Comparison of ENCODE assay signal across 1 cellular context in the genomic region with DNA sequence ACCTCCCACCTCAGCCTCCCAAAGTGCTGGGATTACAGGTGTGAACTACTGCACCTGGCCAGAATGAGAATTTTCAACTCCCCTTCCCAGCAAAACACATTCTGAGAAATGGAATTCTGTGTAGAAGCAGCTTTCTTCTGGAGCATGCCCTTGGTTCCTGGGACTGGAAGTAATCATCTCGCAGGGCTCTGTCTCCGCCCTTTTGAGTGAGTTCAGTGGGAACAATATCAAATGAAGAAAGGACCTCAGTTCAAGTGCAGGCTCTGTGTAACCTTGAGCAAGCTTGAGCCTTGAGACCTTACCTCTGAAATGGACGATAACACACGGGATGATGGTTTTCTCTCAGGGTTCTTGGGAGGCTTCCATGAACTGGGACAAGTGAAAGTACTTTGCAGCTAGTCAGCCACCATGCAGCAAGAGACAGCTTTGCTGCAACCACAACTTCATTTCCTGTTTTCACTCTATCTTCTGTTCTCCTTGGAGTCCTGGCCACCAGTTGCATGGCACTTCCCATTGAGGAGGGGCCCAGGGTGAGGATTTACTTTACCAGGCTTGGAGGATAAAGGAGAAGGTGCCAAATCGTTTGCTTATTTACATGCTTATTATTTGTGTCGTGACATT.
TF ChIP-seq lines count a peak whose summit lies in the region.

No MANE protein-coding gene starts in this region.

TF ChIP-seq in SK-N-SH, 30 proteins besides CTCF, POLR2A, EP300 and RAD21 (continued from another document):
- TF ChIP-seq EZH2phosphoT487 (IDR thresholded peaks at IDR 0.05; ENCODE audit: borderline replicate concordance, low read depth): no peak
- no peak for TF ChIP-seq NRF1 (IDR thresholded peaks at IDR 0.05; ENCODE audit: low read depth, low read length)
- TF ChIP-seq, protein P1, sequence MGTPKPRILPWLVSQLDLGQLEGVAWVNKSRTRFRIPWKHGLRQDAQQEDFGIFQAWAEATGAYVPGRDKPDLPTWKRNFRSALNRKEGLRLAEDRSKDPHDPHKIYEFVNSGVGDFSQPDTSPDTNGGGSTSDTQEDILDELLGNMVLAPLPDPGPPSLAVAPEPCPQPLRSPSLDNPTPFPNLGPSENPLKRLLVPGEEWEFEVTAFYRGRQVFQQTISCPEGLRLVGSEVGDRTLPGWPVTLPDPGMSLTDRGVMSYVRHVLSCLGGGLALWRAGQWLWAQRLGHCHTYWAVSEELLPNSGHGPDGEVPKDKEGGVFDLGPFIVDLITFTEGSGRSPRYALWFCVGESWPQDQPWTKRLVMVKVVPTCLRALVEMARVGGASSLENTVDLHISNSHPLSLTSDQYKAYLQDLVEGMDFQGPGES (IDR thresholded peaks at IDR 0.05; ENCODE audit: low read depth, low read length): no peak
- no peak for TF ChIP-seq RFX5 (IDR thresholded peaks at IDR 0.05; ENCODE audit: low read length)
TF ChIP-seq in SK-N-SH: peak in this region for 0.
